Comparison of ENCODE assay signal across 29 cellular contexts in the genomic region with DNA sequence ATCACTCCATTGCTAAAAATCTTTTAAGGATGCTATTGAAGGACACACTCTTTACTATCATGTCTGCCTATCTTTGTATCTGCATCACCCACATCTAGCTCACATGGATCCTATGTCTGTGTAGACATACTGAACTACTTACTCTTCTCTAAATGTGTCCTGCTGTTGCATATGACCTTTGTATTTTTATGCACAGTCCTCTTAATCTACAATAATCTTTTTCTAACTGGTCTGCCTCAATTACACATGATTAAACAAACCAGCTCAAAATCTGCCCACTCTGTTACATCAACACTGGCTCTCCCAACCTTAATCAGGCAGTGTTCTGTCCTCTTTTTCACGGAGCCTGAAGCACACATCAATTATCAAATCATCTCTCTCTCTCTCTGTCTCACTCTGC.
"Had no signal": no experiment of that assay in that cellular context is flagged by ENCODE, and none has a peak within 500 bp of the region (broad histone marks: within the 10 kb centered on the region; RNA-seq: fewer than 3 reads in every experiment).

No MANE protein-coding gene starts in this region.

- H3K4me3 ChIP-seq: body of pancreas, esophagus muscularis mucosa, gastrocnemius medialis, heart left ventricle had no signal

- H3K4me1 ChIP-seq: body of pancreas, esophagus muscularis mucosa, foreskin keratinocyte, gastrocnemius medialis, heart left ventricle had no signal

- H3K27ac ChIP-seq: body of pancreas, esophagus muscularis mucosa, foreskin keratinocyte, gastrocnemius medialis, heart left ventricle, WERI-Rb-1 had no signal

- H3K9me3 ChIP-seq: body of pancreas, gastrocnemius medialis had no signal

- H3K36me3 ChIP-seq: esophagus muscularis mucosa, gastrocnemius medialis, heart left ventricle, WERI-Rb-1 had no signal

- DNase-seq: activated B cell treated with CpG ODN at 0.5 μM for 24 hours; activated CD4-positive, alpha-beta T cell treated with anti-CD3 and anti-CD28 coated beads for 48 hours; activated CD4-positive, alpha-beta T cell treated with anti-CD3 and anti-CD28 coated beads, Interleukin-2, amount 50 U/mL, for 1 hour; activated CD4-positive, alpha-beta T cell treated with anti-CD3 and anti-CD28 coated beads, Interleukin-2, amount 50 U/mL, for 48 hours; activated CD8-positive, alpha-beta memory T cell treated with anti-CD3 and anti-CD28 coated beads for 24 hours; activated CD8-positive, alpha-beta T cell treated with anti-CD3 and anti-CD28 coated beads for 36 hours; activated effector memory CD4-positive, alpha-beta T cell treated with Interleukin-2 at 50 U/mL for 16 hours; activated gamma-delta T cell treated with Interleukin-2 at 50 U/mL for 16 hours; activated naive CD4-positive, alpha-beta T cell treated with anti-CD3 and anti-CD28 coated beads, Interleukin-2, amount 50 U/mL, for 16 hours; activated naive CD4-positive, alpha-beta T cell treated with Interleukin-2 at 50 U/mL for 16 hours; activated T-cell treated with anti-CD3 and anti-CD28 coated beads, Interleukin-2, amount 50 U/mL, for 4 hours; amniotic stem cell; anterior cingulate cortex; body of pancreas; caudate nucleus; cortex of kidney; dermis blood vessel endothelial cell; effector CD4-positive, alpha-beta T cell; effector memory CD8-positive, alpha-beta T cell; erythroblast; foreskin keratinocyte; gastrocnemius medialis; glutamatergic neuron; heart left ventricle; T1000; WERI-Rb-1 had no signal

- H3K27me3 ChIP-seq: body of pancreas, esophagus muscularis mucosa, foreskin keratinocyte, gastrocnemius medialis, heart left ventricle had no signal

- ATAC-seq: activated CD4-positive, CD25-positive, alpha-beta regulatory T cell treated with anti-CD3 and anti-CD28 coated beads, Interleukin-2, amount 50 U/mL, for 24 hours; activated CD8-positive, alpha-beta T cell treated with anti-CD3 and anti-CD28 coated beads for 36 hours; activated T-cell treated with anti-CD3 and anti-CD28 coated beads, Interleukin-2, amount 50 U/mL, for 4 hours; activated T-helper 17 cell treated with anti-CD3 and anti-CD28 coated beads, Interleukin-2, amount 50 U/mL, for 72 hours; body of pancreas; effector memory CD8-positive, alpha-beta T cell; foreskin keratinocyte; gastrocnemius medialis; heart left ventricle had no signal
